Comparison of ENCODE assay signal across 23 cellular contexts in the genomic region with DNA sequence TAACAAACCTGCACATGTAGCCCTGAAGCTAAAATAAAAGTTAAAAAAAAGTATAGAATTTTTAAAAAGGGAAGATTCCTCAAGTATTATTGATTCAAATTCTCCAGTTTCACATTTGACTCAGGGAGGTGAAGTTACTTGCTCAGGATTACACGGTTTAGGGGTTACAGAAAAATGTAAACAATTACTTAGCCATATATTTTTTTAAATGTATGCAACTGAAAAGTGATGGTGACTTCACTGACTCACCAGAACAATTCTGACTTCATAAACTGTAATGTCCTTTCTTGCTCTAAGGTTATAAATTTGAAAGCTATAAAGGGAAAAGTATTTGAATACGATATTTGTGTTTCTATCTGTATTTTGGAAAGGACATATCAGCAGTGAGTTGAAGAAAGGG.
"Had no signal": no experiment of that assay in that cellular context is flagged by ENCODE, and none has a peak within 500 bp of the region (broad histone marks: within the 10 kb centered on the region; RNA-seq: fewer than 3 reads in every experiment).

No MANE protein-coding gene starts in this region.

- ATAC-seq: effector memory CD8-positive, alpha-beta T cell; foreskin keratinocyte; gastroesophageal sphincter; heart left ventricle; left cardiac atrium; left lung; naive thymus-derived CD4-positive, alpha-beta T cell; sciatic nerve; stimulated activated effector memory CD8-positive, alpha-beta T cell treated with anti-CD3 and anti-CD28 coated beads, Interleukin-12 subunit alpha, Interleukin-12 subunit beta, amount 100 ng/mL, for 72 hours had no signal

- H2AFZ ChIP-seq: neural progenitor cell, parathyroid adenoma had no signal

- H3K36me3 ChIP-seq: esophagus squamous epithelium, gastroesophageal sphincter, heart left ventricle, left lung, neural progenitor cell, right atrium auricular region, thoracic aorta, tibial nerve, upper lobe of left lung had no signal

- H3K27ac ChIP-seq: esophagus squamous epithelium, foreskin keratinocyte, gastroesophageal sphincter, heart left ventricle, left lung, neural progenitor cell, parathyroid adenoma, right atrium auricular region, thoracic aorta, tibial nerve, upper lobe of left lung had no signal

- DNase-seq: cortex of kidney; effector memory CD8-positive, alpha-beta T cell; erythroblast; esophagus squamous epithelium; foreskin keratinocyte; heart left ventricle; hippocampal formation; left cardiac atrium; left lung; mesendoderm; midbrain; naive thymus-derived CD4-positive, alpha-beta T cell; stimulated activated CD4-positive, alpha-beta T cell treated with anti-CD3 and anti-CD28 coated beads, Interleukin-2, amount 100 ng/mL, for 24 hours; stimulated activated CD4-positive, alpha-beta T cell treated with anti-CD3 and anti-CD28 coated beads, Interleukin-4, amount 100 ng/mL, for 24 hours; upper lobe of left lung had no signal

- H3K79me2 ChIP-seq: parathyroid adenoma had no signal

- H3K4me1 ChIP-seq: esophagus squamous epithelium, foreskin keratinocyte, gastroesophageal sphincter, heart left ventricle, neural progenitor cell, parathyroid adenoma, right atrium auricular region, tibial nerve, upper lobe of left lung had no signal

- H3K4me2 ChIP-seq: neural progenitor cell had no signal

- H3K4me3 ChIP-seq: esophagus squamous epithelium, gastroesophageal sphincter, heart left ventricle, left lung, neural progenitor cell, right atrium auricular region, thoracic aorta, tibial nerve, upper lobe of left lung had no signal

- H3K27me3 ChIP-seq: esophagus squamous epithelium, foreskin keratinocyte, gastroesophageal sphincter, heart left ventricle, left lung, neural progenitor cell, right atrium auricular region, tibial nerve, upper lobe of left lung had no signal

- H3K9ac ChIP-seq: neural progenitor cell, parathyroid adenoma had no signal

- H3K9me3 ChIP-seq: esophagus squamous epithelium, thoracic aorta, upper lobe of left lung had no signal
